ENCODE assay signal across 1 cellular context in genomic region chr22:30575011-30575671, GRCh38.
TF ChIP-seq lines count a peak whose summit lies in the region.

No MANE protein-coding gene starts in this region.

TF ChIP-seq in H1, 55 proteins besides CTCF, POLR2A, EP300 and RAD21:
- TF ChIP-seq SAP30 (IDR thresholded peaks at IDR 0.05; ENCODE audit: insufficient read depth, insufficient replicate concordance, low read length) (peak; percentile 49), SIN3A (conservative IDR thresholded peaks at IDR 0.05 in 1 of 2, IDR thresholded peaks at IDR 0.05 in 1 of 2; ENCODE audit: low read depth in 1 of 2, low read length in 2 of 2) (peak; percentile 63 to 90; a peak in 2 of 4 replicates), BACH1 (IDR thresholded peaks at IDR 0.05; ENCODE audit: low read length) (peak; percentile 47; the same call in 1 of the 2 replicates), SP4 (IDR thresholded peaks at IDR 0.05; ENCODE audit: low read length) (no peak)
